In genomic region chr17:46942441-46943217, GRCh38 we compare ENCODE assay signal across 7 cellular contexts. TPM values are rescaled to one million over a fixed set of nuclear protein-coding genes. Genes with fewer than 3 reads are reported as not detected.
A peak's percentile ranks its signal among the peaks of the same experiment; 100 is the strongest.
DNase-seq lines count a peak whose midpoint lies in the region; ATAC-seq, FAIRE-seq and TF ChIP-seq lines count a peak whose summit lies in the region.

No MANE protein-coding gene starts in this region.

- TF ChIP-seq EP300 in SK-N-SH (IDR thresholded peaks at IDR 0.05; ENCODE audit: borderline replicate concordance in 1 of 2, low read depth in 1 of 2, low read length in 1 of 2), result no peak

- H4K20me1 ChIP-seq in SK-N-SH (ENCODE audit: insufficient read depth) (peaks cover 5% of the 10 kb centered on the region; the same call in 1 of the 2 replicates), astrocyte (ENCODE audit: insufficient read depth, low read length) (peaks cover 60% of the 10 kb centered on the region), hepatocyte (ENCODE audit: insufficient read depth, poor library complexity, severe bottlenecking) (no peaks in the 10 kb centered on the region)

- H3K36me3 ChIP-seq in SK-N-SH (replicated peaks in 1 of 2; ENCODE audit: control insufficient read depth in 1 of 2, insufficient read depth in 2 of 2, low read length in 1 of 2), result peaks cover 25 to 39% of the 10 kb centered on the region in 2 experiments
- H3K36me3 ChIP-seq in astrocyte (ENCODE audit: insufficient read depth, low read length), result peaks cover 25% of the 10 kb centered on the region
- H3K36me3 ChIP-seq in hepatocyte (replicated peaks; ENCODE audit: insufficient read depth, low read depth), result no peaks in the 10 kb centered on the region

- no peaks in the 10 kb centered on the region for H3K79me2 ChIP-seq in SK-N-SH (ENCODE audit: insufficient read depth)
- no peaks in the 10 kb centered on the region for H3K79me2 ChIP-seq in astrocyte (ENCODE audit: insufficient read depth, low read length)
- H3K79me2 ChIP-seq in hepatocyte, result no peaks in the 10 kb centered on the region

- H3K36me3 Mint-ChIP-seq in astrocyte (ENCODE audit: low read depth, unreplicated experiment), result no peaks in the 10 kb centered on the region

- TF ChIP-seq RAD21 in SK-N-SH (IDR thresholded peaks at IDR 0.05; ENCODE audit: low read length), result peak; percentile 90

- POLR2A ChIA-PET in GM10248 (lab: Yijun Ruan, JAX), result no interaction called here
- POLR2A ChIA-PET in SK-N-SH (lab: Yijun Ruan, JAX), result interaction anchor here (1.1 to 1.4 kb wide), 2 partner anchors 28 to 95 kb away, joined by 3 to 4 read pairs; no protein-coding TSS in a partner anchor

- H3K4me2 ChIP-seq in SK-N-SH, result no peak overlapping the region
- H3K4me2 ChIP-seq in astrocyte (ENCODE audit: low read length), result peak overlapping the region; percentile 75
- no peak overlapping the region for H3K4me2 ChIP-seq in hepatocyte

- CTCF ChIA-PET in GM10248 (lab: Yijun Ruan, JAX), result interaction anchor here (0.6 to 3.7 kb wide), 24 partner anchors 9 to 372 kb away, joined by 3 to 26 read pairs (median 4); no protein-coding TSS in a partner anchor
- CTCF ChIA-PET in SK-N-SH (lab: Yijun Ruan, JAX), result interaction anchor here (0.7 to 9.9 kb wide), 57 partner anchors 8 to 1029 kb away, joined by 3 to 278 read pairs (median 5); partner anchors contain the start of genes GOSR2, RPRML and WNT9B

- peak; percentile 84 for ATAC-seq in sciatic nerve
- ATAC-seq in GM18517 (IDR thresholded peaks at IDR 0.05; ENCODE audit: unreplicated experiment), result no peak

- H3K27me3 Mint-ChIP-seq in astrocyte (ENCODE audit: low read depth, unreplicated experiment), result no peaks in the 10 kb centered on the region

- H3K4me3 ChIP-seq in SK-N-SH (ENCODE audit: low read depth in 2 of 2, low read length in 1 of 2) (no peak overlapping the region), astrocyte (ENCODE audit: insufficient read depth, low read depth, low read length) (no peak overlapping the region), hepatocyte (no peak overlapping the region)

- no peak overlapping the region for H3K27ac Mint-ChIP-seq in astrocyte (ENCODE audit: unreplicated experiment)

- peaks cover 14 to 20% of the 10 kb centered on the region in 2 experiments; a peak in 3 of 4 replicates for H3K4me1 ChIP-seq in SK-N-SH (ENCODE audit: control insufficient read depth in 1 of 2, insufficient read depth in 2 of 2, low read depth in 1 of 2, low read length in 1 of 2)
- peaks cover 14% of the 10 kb centered on the region for H3K4me1 ChIP-seq in astrocyte (ENCODE audit: insufficient read depth, low read length)
- H3K4me1 ChIP-seq in hepatocyte (ENCODE audit: insufficient read depth), result peaks cover 18% of the 10 kb centered on the region

- no peak for FAIRE-seq in astrocyte (lab: Jason Lieb, UNC)

- no peak overlapping the region for H3K4me3 Mint-ChIP-seq in astrocyte (ENCODE audit: unreplicated experiment)

- TF ChIP-seq CTCF in GM10248 (IDR thresholded peaks at IDR 0.05; ENCODE audit: control extremely low read depth, extremely low read depth, low read depth, missing control alignments), result peak; percentile 77
- TF ChIP-seq CTCF in SK-N-SH (IDR thresholded peaks at IDR 0.05), result peak; percentile 99
- TF ChIP-seq CTCF in astrocyte (IDR thresholded peaks at IDR 0.05; ENCODE audit: insufficient read depth, low read depth, low read length), result peak; percentile 94
- TF ChIP-seq CTCF in hepatocyte (IDR thresholded peaks at IDR 0.05; ENCODE audit: poor library complexity), result peak; percentile 74

- H2AFZ ChIP-seq in SK-N-SH (ENCODE audit: low read depth) (no peak overlapping the region), astrocyte (ENCODE audit: low read depth, low read length) (no peak overlapping the region), hepatocyte (no peak overlapping the region)

- 82% methylated on average over 10 of the region's 10 CpGs for WGBS in SK-N-SH (ENCODE audit: low lambda C conversion rate)
- 81% methylated on average over 10 of the region's 10 CpGs for WGBS in hepatocyte (ENCODE audit: low lambda C conversion rate, missing lambda C conversion rate)

- intact Hi-C loops in sciatic nerve (cut with DNase I), result no loop called here

- no peaks in the 10 kb centered on the region for H3K27me3 ChIP-seq in SK-N-SH (ENCODE audit: insufficient read depth)
- H3K27me3 ChIP-seq in astrocyte (ENCODE audit: insufficient read depth, low read length), result no peaks in the 10 kb centered on the region
- H3K27me3 ChIP-seq in hepatocyte, result no peaks in the 10 kb centered on the region

- H3K9ac ChIP-seq in SK-N-SH (no peak overlapping the region), astrocyte (ENCODE audit: low read length) (no peak overlapping the region)

- peaks cover 18% of the 10 kb centered on the region for H3K4me1 Mint-ChIP-seq in astrocyte (ENCODE audit: low read depth, unreplicated experiment)

- peaks cover 23% of the 10 kb centered on the region for H3F3A ChIP-seq in SK-N-SH (replicated peaks; ENCODE audit: insufficient read depth)

- H3K27ac ChIP-seq in SK-N-SH (ENCODE audit: low read depth in 2 of 2, low read length in 1 of 2) (no peak overlapping the region; a peak in 1 of 4 replicates), astrocyte (ENCODE audit: low read depth, low read length) (no peak overlapping the region), hepatocyte (no peak overlapping the region)

- no peaks in the 10 kb centered on the region for H3K9me3 Mint-ChIP-seq in astrocyte (ENCODE audit: unreplicated experiment)

- H3K9me3 ChIP-seq in SK-N-SH (no peaks in the 10 kb centered on the region), astrocyte (ENCODE audit: insufficient read depth, low read depth, low read length) (no peaks in the 10 kb centered on the region), hepatocyte (ENCODE audit: low read depth) (no peaks in the 10 kb centered on the region)

- DNase-seq in GM10248 (ENCODE audit: extremely low spot score) (peak; percentile 73), NCI-H1105 (lab: John Stamatoyannopoulos, UW) (peak; percentile 33), SK-N-SH (peak; percentile 84), astrocyte (ENCODE audit: low read depth) (peak; percentile 31), hepatocyte (ENCODE audit: low spot score) (peak; percentile 85), sciatic nerve (ENCODE audit: low spot score) (peak; percentile 77)

- H3K9me2 ChIP-seq in SK-N-SH (no peaks in the 10 kb centered on the region), hepatocyte (replicated peaks; ENCODE audit: insufficient read depth) (no peaks in the 10 kb centered on the region)

TF ChIP-seq in SK-N-SH, 30 proteins besides CTCF, POLR2A, EP300 and RAD21 (continues in another document):
- peak; percentile 57; the same call in 1 of the 2 replicates for TF ChIP-seq POLR2AphosphoS5 (IDR thresholded peaks at IDR 0.05; ENCODE audit: low read depth, low read length)
- no peak for TF ChIP-seq MEF2A (IDR thresholded peaks at IDR 0.05; ENCODE audit: borderline replicate concordance, low read depth)
- TF ChIP-seq, protein P1, sequence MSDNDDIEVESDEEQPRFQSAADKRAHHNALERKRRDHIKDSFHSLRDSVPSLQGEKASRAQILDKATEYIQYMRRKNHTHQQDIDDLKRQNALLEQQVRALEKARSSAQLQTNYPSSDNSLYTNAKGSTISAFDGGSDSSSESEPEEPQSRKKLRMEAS (IDR thresholded peaks at IDR 0.05; ENCODE audit: low read depth), result no peak
- TF ChIP-seq, protein P2, sequence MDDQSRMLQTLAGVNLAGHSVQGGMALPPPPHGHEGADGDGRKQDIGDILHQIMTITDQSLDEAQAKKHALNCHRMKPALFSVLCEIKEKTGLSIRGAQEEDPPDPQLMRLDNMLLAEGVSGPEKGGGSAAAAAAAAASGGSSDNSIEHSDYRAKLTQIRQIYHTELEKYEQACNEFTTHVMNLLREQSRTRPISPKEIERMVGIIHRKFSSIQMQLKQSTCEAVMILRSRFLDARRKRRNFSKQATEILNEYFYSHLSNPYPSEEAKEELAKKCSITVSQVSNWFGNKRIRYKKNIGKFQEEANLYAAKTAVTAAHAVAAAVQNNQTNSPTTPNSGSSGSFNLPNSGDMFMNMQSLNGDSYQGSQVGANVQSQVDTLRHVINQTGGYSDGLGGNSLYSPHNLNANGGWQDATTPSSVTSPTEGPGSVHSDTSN (IDR thresholded peaks at IDR 0.05), result no peak
- no peak for TF ChIP-seq MXI1 (IDR thresholded peaks at IDR 0.05; ENCODE audit: low read depth, low read length)
- no peak for TF ChIP-seq EZH2phosphoT487 (IDR thresholded peaks at IDR 0.05; ENCODE audit: borderline replicate concordance, low read depth)
- no peak for TF ChIP-seq TAF1 (IDR thresholded peaks at IDR 0.05; ENCODE audit: borderline replicate concordance, low read depth, low read length)
- no peak for TF ChIP-seq FOSL2 (IDR thresholded peaks at IDR 0.05; ENCODE audit: borderline replicate concordance, low read depth)
- no peak for TF ChIP-seq RXRA (IDR thresholded peaks at IDR 0.05; ENCODE audit: borderline replicate concordance, low read depth)
- TF ChIP-seq ZBTB33 (IDR thresholded peaks at IDR 0.05; ENCODE audit: borderline replicate concordance, low read depth), result no peak

RNA-seq across cellular contexts. Expression of gene GOSR2, which starts 19.7 kb away (rescaled TPM):
- 74.2 and 105 TPM in 2 replicates for polyA plus RNA-seq in SK-N-SH (2012; rRNA removed)
- 76.2 and 84.0 TPM in 2 replicates for polyA plus RNA-seq in SK-N-SH (2012; cell fraction: cytosol; rRNA removed)
- polyA plus RNA-seq in SK-N-SH (2012; cell fraction: nucleus; rRNA removed), result 112 and 147 TPM in 2 replicates
- 66.0 and 67.0 TPM in 2 replicates for total RNA-seq in astrocyte
- total RNA-seq in hepatocyte, result 42.3 and 47.7 TPM in 2 replicates
- 58.0 and 62.8 TPM in 2 replicates for polyA plus RNA-seq in hepatocyte
- 50.1 TPM for total RNA-seq in sciatic nerve

RNA-seq across cellular contexts. Expression of gene RPRML, which starts 36.4 kb away (rescaled TPM):
- polyA plus RNA-seq in SK-N-SH (2012; rRNA removed), result not detected in 2 replicates
- not detected in 2 replicates for polyA plus RNA-seq in SK-N-SH (2012; cell fraction: cytosol; rRNA removed)
- polyA plus RNA-seq in SK-N-SH (2012; cell fraction: nucleus; rRNA removed), result 0.06 TPM in 1 of 2 replicates, not detected in the other
- total RNA-seq in astrocyte, result not detected in 2 replicates
- total RNA-seq in hepatocyte, result not detected in 2 replicates
- not detected in 2 replicates for polyA plus RNA-seq in hepatocyte
- total RNA-seq in sciatic nerve, result not detected

Comparison
In these comparisons a context has a peak if more than half of its experiments do, and no peak if none do; other contexts are left out.
1. DNase-seq: peak in every context shown above with its lines; median percentile 85 in hepatocyte; 84 in SK-N-SH; 77 in sciatic nerve; 73 in GM10248; 33 in NCI-H1105; 31 in astrocyte.